8 cellular contexts compared by ENCODE assay signal in genomic region chr11:776459-777287, GRCh38. TPM values are rescaled to one million over a fixed set of nuclear protein-coding genes. Genes with fewer than 3 reads are reported as not detected.
DNase-seq lines count a peak whose midpoint lies in the region; ATAC-seq and TF ChIP-seq lines count a peak whose summit lies in the region.

No MANE protein-coding gene starts in this region.

- peaks cover 19% of the 10 kb centered on the region for H3K4me1 ChIP-seq in DOHH2 (ENCODE audit: control insufficient read depth, low read length)
- peaks cover 26 to 74% (median 33%) of the 10 kb centered on the region in 3 donors for H3K4me1 ChIP-seq in esophagus squamous epithelium

- H3K9ac ChIP-seq in neural cell (ENCODE audit: low read length) = peak overlapping the region; percentile 92

- intact Hi-C loops in esophagus squamous epithelium (cut with DNase I) = no loop called here

- peak; percentile 61 for DNase-seq in UCSD-AML1 (lab: John Stamatoyannopoulos, UW; ENCODE audit: unreplicated experiment)
- DNase-seq in esophagus squamous epithelium (lab: John Stamatoyannopoulos, UW) = no peak
- no peak for DNase-seq in H4 (ENCODE audit: low spot score)
- no peak for DNase-seq in cortex of kidney (lab: John Stamatoyannopoulos, UW)

- H4K20me1 ChIP-seq in DOHH2 (ENCODE audit: control insufficient read depth, insufficient read depth, low read depth, low read length) = no peaks in the 10 kb centered on the region
- peaks cover 3% of the 10 kb centered on the region for H4K20me1 ChIP-seq in neural cell (ENCODE audit: insufficient read depth)

- TF ChIP-seq CTCF in DOHH2 (IDR thresholded peaks at IDR 0.05; ENCODE audit: low read depth, low read length, poor library complexity, severe bottlenecking) (peak; percentile 17), esophagus squamous epithelium (IDR thresholded peaks at IDR 0.05) (no peak), neural cell (IDR thresholded peaks at IDR 0.05; ENCODE audit: poor library complexity, severe bottlenecking) (no peak)

- H3K9me2 ChIP-seq in DOHH2 (replicated peaks; ENCODE audit: control insufficient read depth, low read length) (no peaks in the 10 kb centered on the region), neural cell (ENCODE audit: insufficient read depth, low read length) (no peaks in the 10 kb centered on the region)

- H3K9me3 ChIP-seq in DOHH2 (ENCODE audit: control insufficient read depth, insufficient read depth, low read length) (no peaks in the 10 kb centered on the region), esophagus squamous epithelium (no peaks in the 10 kb centered on the region), neural cell (ENCODE audit: low read length) (no peaks in the 10 kb centered on the region)

- H3K27ac ChIP-seq in DOHH2 (ENCODE audit: low read depth, low read length) = peak overlapping the region; percentile 55
- H3K27ac ChIP-seq in esophagus squamous epithelium = peak overlapping the region; percentile 83 to 94 (median 92)
- peak overlapping the region; percentile 47 for H3K27ac ChIP-seq in neural cell (ENCODE audit: low read length)

- no peak for TF ChIP-seq RAD21 in neural cell (conservative IDR thresholded peaks at IDR 0.05)

- no peak for TF ChIP-seq EP300 in neural cell (conservative IDR thresholded peaks at IDR 0.05; ENCODE audit: poor library complexity, severe bottlenecking)

- WGBS in esophagus squamous epithelium, 2 donors = 0 to 10% methylated on average over 2 to 3 of the region's 68 CpGs

- H2AFZ ChIP-seq in neural cell (ENCODE audit: low read depth, low read length) = no peak overlapping the region

- H3K4me2 ChIP-seq in DOHH2 (ENCODE audit: low read length) (peak overlapping the region; percentile 94), neural cell (ENCODE audit: low read length) (peak overlapping the region; percentile 76)

- H3K27me3 ChIP-seq in DOHH2 (ENCODE audit: control insufficient read depth, low read length) (no peaks in the 10 kb centered on the region), esophagus squamous epithelium (no peaks in the 10 kb centered on the region), neural cell (ENCODE audit: insufficient read depth, low read depth, low read length) (no peaks in the 10 kb centered on the region)

- H3K79me2 ChIP-seq in DOHH2 (ENCODE audit: control insufficient read depth, low read length) = peaks cover 71% of the 10 kb centered on the region
- peaks cover 31% of the 10 kb centered on the region for H3K79me2 ChIP-seq in neural cell (replicated peaks; ENCODE audit: insufficient read depth, low read length)

- H3F3A ChIP-seq in DOHH2 (ENCODE audit: control insufficient read depth, insufficient read depth) (no peaks in the 10 kb centered on the region), neural cell (ENCODE audit: insufficient read depth, low read length, poor library complexity, severe bottlenecking) (no peaks in the 10 kb centered on the region)

- ATAC-seq in GM19438 (IDR thresholded peaks at IDR 0.05; ENCODE audit: low read depth, unreplicated experiment) = peak; percentile 31
- peak; percentile 25 for ATAC-seq in HG03460 (IDR thresholded peaks at IDR 0.05; ENCODE audit: unreplicated experiment)

- H3K36me3 ChIP-seq in DOHH2 (ENCODE audit: control insufficient read depth, low read length) (peaks cover 58% of the 10 kb centered on the region), esophagus squamous epithelium (peaks cover 9 to 47% (median 15%) of the 10 kb centered on the region in 3 donors), neural cell (ENCODE audit: insufficient read depth, low read length) (no peaks in the 10 kb centered on the region)

- TF ChIP-seq POLR2A in esophagus squamous epithelium (IDR thresholded peaks at IDR 0.05) = no peak

- H3K4me3 ChIP-seq in DOHH2 (ENCODE audit: low read length) = peak overlapping the region; percentile 95
- peak overlapping the region; percentile 75 to 95 (median 87) for H3K4me3 ChIP-seq in esophagus squamous epithelium
- peak overlapping the region; percentile 96 for H3K4me3 ChIP-seq in neural cell (ENCODE audit: low read length)

TF ChIP-seq in neural cell, 6 proteins besides CTCF, POLR2A, EP300 and RAD21:
- TF ChIP-seq MXI1 (conservative IDR thresholded peaks at IDR 0.05; ENCODE audit: poor library complexity, severe bottlenecking) (no peak), EZH2 (IDR thresholded peaks at IDR 0.05; ENCODE audit: borderline replicate concordance, insufficient read depth, low read length, poor library complexity, severe bottlenecking) (no peak), POLR2AphosphoS5 (IDR thresholded peaks at IDR 0.05) (no peak), SMC3 (conservative IDR thresholded peaks at IDR 0.05; ENCODE audit: poor library complexity) (no peak), TAF1 (IDR thresholded peaks at IDR 0.05; ENCODE audit: low read depth) (no peak), REST (IDR thresholded peaks at IDR 0.05; ENCODE audit: borderline replicate concordance) (no peak)

RNA-seq across cellular contexts. Expression of gene GATD1, which starts 0.6 kb away (rescaled TPM):
- total RNA-seq in esophagus squamous epithelium = 10 to 100 TPM; 20.2 to 38.7 (median 21.6) TPM
- 131 and 146 TPM in 2 replicates for polyA plus RNA-seq in neural cell
- 37.6 and 41.1 TPM in 2 replicates for polyA minus RNA-seq in neural cell
- 15.5 and 24.8 TPM in 2 replicates for total RNA-seq in H4 (2014; rRNA removed; shearing (Covaris generic))

RNA-seq across cellular contexts. Expression of gene CEND1, which starts 13.2 kb away (rescaled TPM):
- under 1 TPM in 1 of 4 donors, not detected in 3; 0.15 TPM for total RNA-seq in esophagus squamous epithelium
- polyA plus RNA-seq in neural cell = 11.8 and 16.2 TPM in 2 replicates
- polyA minus RNA-seq in neural cell = 11.8 and 11.9 TPM in 2 replicates
- total RNA-seq in H4 (2014; rRNA removed; shearing (Covaris generic)) = not detected in 2 replicates

RNA-seq across cellular contexts. Expression of gene SLC25A22, which starts 21.4 kb away (rescaled TPM):
- total RNA-seq in esophagus squamous epithelium = 10 to 100 TPM in 2 of 4 donors, 1 to 10 TPM in 2; 4.0 to 14.7 (median 9.8) TPM
- polyA plus RNA-seq in neural cell = 40.9 and 66.4 TPM in 2 replicates
- polyA minus RNA-seq in neural cell = 32.5 and 34.8 TPM in 2 replicates
- 19.6 and 35.8 TPM in 2 replicates for total RNA-seq in H4 (2014; rRNA removed; shearing (Covaris generic))

RNA-seq across cellular contexts. Expression of gene PIDD1, which starts 28.4 kb away (rescaled TPM):
- total RNA-seq in esophagus squamous epithelium = 10 to 100 TPM in 3 of 4 donors, 1 to 10 TPM in 1; 9.3 to 14.3 (median 10.6) TPM
- 13.3 and 34.9 TPM in 2 replicates for polyA plus RNA-seq in neural cell
- polyA minus RNA-seq in neural cell = 7.8 and 8.0 TPM in 2 replicates
- 2.2 and 4.2 TPM in 2 replicates for total RNA-seq in H4 (2014; rRNA removed; shearing (Covaris generic))

RNA-seq across cellular contexts. Expression of gene TALDO1, which starts 29.4 kb away (rescaled TPM):
- total RNA-seq in esophagus squamous epithelium = 100 to 1,000 TPM; 311 to 629 (median 504) TPM
- polyA plus RNA-seq in neural cell = 156 and 158 TPM in 2 replicates
- polyA minus RNA-seq in neural cell = 80.3 and 82.5 TPM in 2 replicates
- 600 and 603 TPM in 2 replicates for total RNA-seq in H4 (2014; rRNA removed; shearing (Covaris generic))
